8 cellular contexts compared by ENCODE assay signal in the genomic region with DNA sequence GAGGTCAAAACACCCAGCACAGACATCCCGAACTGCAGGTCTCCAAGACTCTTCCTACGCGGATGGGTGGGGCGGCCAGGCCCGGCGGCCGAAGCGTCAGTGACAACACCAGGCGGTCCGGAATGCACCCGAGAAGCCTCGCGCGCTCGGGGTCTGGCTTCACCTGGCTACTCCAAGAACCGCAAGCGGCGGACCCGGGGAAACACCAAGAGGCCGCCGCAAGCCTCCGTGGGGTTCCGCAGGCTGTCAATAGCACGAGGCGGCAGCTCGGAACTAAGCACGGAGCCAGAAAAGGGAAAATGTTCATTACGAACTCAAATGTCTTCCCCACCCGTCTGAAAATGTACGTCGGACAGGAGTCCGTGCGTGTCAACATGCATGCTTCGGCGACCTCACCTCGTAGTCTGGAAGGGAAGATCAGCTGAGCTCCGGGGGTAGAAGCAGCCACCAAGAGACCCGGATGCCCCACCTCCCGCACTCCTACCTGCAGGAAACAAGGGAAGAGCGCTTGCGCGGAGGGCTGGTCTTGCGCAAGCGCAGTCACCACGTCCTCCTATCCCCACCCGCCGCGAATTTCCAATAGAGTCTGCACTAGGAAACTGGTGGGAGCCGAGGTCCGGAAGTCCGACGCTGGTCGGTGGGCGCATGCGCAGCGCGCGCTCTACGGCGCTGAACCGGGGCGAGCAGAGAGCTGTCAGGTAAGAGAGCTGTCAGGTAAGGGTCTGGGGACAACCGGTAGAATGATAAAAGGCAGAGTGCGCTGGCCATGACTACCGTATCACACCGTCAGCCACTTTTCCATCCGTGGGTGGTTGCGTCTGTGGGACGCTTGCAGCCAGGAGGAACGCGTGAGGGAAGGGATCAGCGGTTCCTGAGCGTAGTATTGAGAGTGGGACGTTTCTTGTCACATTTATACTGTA. TPM values are rescaled to one million over a fixed set of nuclear protein-coding genes. Genes with fewer than 3 reads are reported as not detected.
DNase-seq lines count a peak whose midpoint lies in the region; ATAC-seq and TF ChIP-seq lines count a peak whose summit lies in the region.

A gene (plus strand): TSS at position 646 of the 920 bp plus-strand sequence. CDS start 3,864 bp downstream, outside the sequence.
A gene (minus strand): TSS at position 500 of the 920 bp plus-strand sequence. CDS start 958 bp downstream, outside the sequence.

- peaks cover 34% of the 10 kb centered on the region for H3K36me3 Mint-ChIP-seq in endothelial cell (ENCODE audit: low read depth, unreplicated experiment)

- no peak for TF ChIP-seq CTCF in endothelial cell (IDR thresholded peaks at IDR 0.05; ENCODE audit: unreplicated experiment)

- DNase-seq in COR-L47 (lab: John Stamatoyannopoulos, UW) = peak; percentile 93
- DNase-seq in HT1080 (ENCODE audit: low read depth) = peak; percentile 97
- DNase-seq in NOMO-1 (lab: John Stamatoyannopoulos, UW; ENCODE audit: unreplicated experiment in 2 of 2) = peak; percentile 81 to 92
- peak; percentile 81 to 86 for DNase-seq in activated CD8-positive, alpha-beta memory T cell treated with anti-CD3 and anti-CD28 coated beads for 4 hours (ENCODE audit: low read depth in 2 of 2)
- peak; percentile 93 for DNase-seq in endothelial cell (ENCODE audit: low spot score)
- peak; percentile 85 to 86 for DNase-seq in stimulated activated CD8-positive, alpha-beta memory T cell treated with anti-CD3 and anti-CD28 coated beads, Interleukin-15, amount 100 ng/mL, for 4 hours (ENCODE audit: low read depth in 2 of 2)

- H3K27ac Mint-ChIP-seq in endothelial cell (ENCODE audit: unreplicated experiment) = no peak within 1 kb of the TSS

- no peaks in the 10 kb centered on the region for H3K9me3 Mint-ChIP-seq in endothelial cell (ENCODE audit: unreplicated experiment)

- peak within 1 kb of the TSS; percentile 88 for H3K4me3 ChIP-seq in mesodermal cell (ENCODE audit: extremely low read depth, insufficient read depth, low read length, poor library complexity, severe bottlenecking)

- no peaks in the 10 kb centered on the region for H3K9me3 ChIP-seq in mesodermal cell (ENCODE audit: control insufficient read depth, low read length)

- H3K4me1 Mint-ChIP-seq in endothelial cell (ENCODE audit: unreplicated experiment) = peaks cover 6% of the 10 kb centered on the region

- no peak within 1 kb of the TSS for H3K4me3 Mint-ChIP-seq in endothelial cell (ENCODE audit: unreplicated experiment)

- peaks cover 16% of the 10 kb centered on the region for H3K36me3 ChIP-seq in mesodermal cell (ENCODE audit: control insufficient read depth, insufficient read depth, low read length)

- no peaks in the 10 kb centered on the region for H3K4me1 ChIP-seq in mesodermal cell (ENCODE audit: control insufficient read depth, insufficient read depth, low read length, poor library complexity, severe bottlenecking)

- WGBS in mesodermal cell (ENCODE audit: insufficient coverage in 2 of 2), 2 experiments = 0% methylated on average over 51 to 57 of the region's 74 CpGs

- peak within 1 kb of the TSS; percentile 31 for H3K27ac ChIP-seq in mesodermal cell (ENCODE audit: low read depth, low read length, severe bottlenecking)

- ATAC-seq in GM21367 (IDR thresholded peaks at IDR 0.05; ENCODE audit: unreplicated experiment) = peak; percentile 80

- peaks cover 5% of the 10 kb centered on the region for H3K27me3 Mint-ChIP-seq in endothelial cell (ENCODE audit: unreplicated experiment)

RNA-seq across cellular contexts. Expression of the first gene that starts in this region (rescaled TPM):
- 10.5 and 11.3 TPM in 2 replicates for total RNA-seq in HT1080 (2014; rRNA removed; shearing (Covaris generic))
- polyA plus RNA-seq in HT1080 (2015; cell fraction: cytosol; rRNA removed) = 11.9 and 12.8 TPM in 2 replicates
- 8.4 and 9.0 TPM in 2 replicates for polyA plus RNA-seq in HT1080 (2015; cell fraction: nucleus; rRNA removed)
- total RNA-seq in endothelial cell (ENCODE audit: unreplicated experiment) = 8.2 TPM
- polyA plus RNA-seq in mesodermal cell (2013, experiment 1 of 2) = 9.0 TPM
- 9.5 TPM for polyA plus RNA-seq in mesodermal cell (2013, experiment 2 of 2)

RNA-seq across cellular contexts. Expression of the second gene that starts in this region (rescaled TPM):
- total RNA-seq in HT1080 (2014; rRNA removed; shearing (Covaris generic)) = 9.0 and 12.5 TPM in 2 replicates
- 5.0 and 6.7 TPM in 2 replicates for polyA plus RNA-seq in HT1080 (2015; cell fraction: cytosol; rRNA removed)
- polyA plus RNA-seq in HT1080 (2015; cell fraction: nucleus; rRNA removed) = 44.4 and 45.3 TPM in 2 replicates
- 26.3 TPM for total RNA-seq in endothelial cell (ENCODE audit: unreplicated experiment)
- 12.8 TPM for polyA plus RNA-seq in mesodermal cell (2013, experiment 1 of 2)
- polyA plus RNA-seq in mesodermal cell (2013, experiment 2 of 2) = 13.0 TPM

Comparison
In these comparisons a context has a peak if more than half of its experiments do, and no peak if none do; other contexts are left out.
1. Peak in every context shown above with its lines: DNase-seq, ATAC-seq, H3K4me3 ChIP-seq and H3K27ac ChIP-seq.